In genomic region chr14:22715186-22715812, GRCh38 we compare ENCODE assay signal across 1 cellular context.
TF ChIP-seq lines count a peak whose summit lies in the region.

No MANE protein-coding gene starts in this region.

TF ChIP-seq in K562, 482 proteins besides CTCF, POLR2A, EP300 and RAD21 (continued from another document):
- TF ChIP-seq VEZF1 (CRISPR knock-in tag; IDR thresholded peaks at IDR 0.05) (peak; percentile 85), HNRNPK (IDR thresholded peaks at IDR 0.05; ENCODE audit: low read depth, low read length, poor library complexity, severe bottlenecking) (no peak), SRSF3 (IDR thresholded peaks at IDR 0.05; ENCODE audit: insufficient read depth, low read length) (no peak), STAT5A (IDR thresholded peaks at IDR 0.05; ENCODE audit: borderline replicate concordance, low read length) (peak; percentile 54), JUNB (CRISPR knock-in tag; conservative IDR thresholded peaks at IDR 0.05) (no peak), TBL1XR1 (IDR thresholded peaks at IDR 0.05; ENCODE audit: low read length in 2 of 2) (0 out of 4 replicates have a peak, but pooled peaks of 1 of the 2 experiments have one; percentile 31), MYC (IDR thresholded peaks at IDR 0.05; ENCODE audit: low read depth, low read length) (peak; percentile 88), MYC (CRISPR knock-in tag; IDR thresholded peaks at IDR 0.05; ENCODE audit: borderline replicate concordance, low read depth) (no peak), EGR1 (conservative IDR thresholded peaks at IDR 0.05) (peak; percentile 94), NFIC (IDR thresholded peaks at IDR 0.05) (peak; percentile 55), FOSL1 (tag; conservative IDR thresholded peaks at IDR 0.05) (no peak), TBP (optimal IDR thresholded peaks at IDR 0.05; ENCODE audit: low read depth, low read length) (no peak), DDX20 (tag; IDR thresholded peaks at IDR 0.05; ENCODE audit: low read depth) (no peak), ZNF347 (CRISPR knock-in tag; IDR thresholded peaks at IDR 0.05; ENCODE audit: low read depth) (no peak), MEF2A (IDR thresholded peaks at IDR 0.05; ENCODE audit: control insufficient read depth, low read depth, low read length) (no peak), ARID1B (IDR thresholded peaks at IDR 0.05) (peak; percentile 54; the same call in 1 of the 2 replicates)
- TF ChIP-seq, protein P1, sequence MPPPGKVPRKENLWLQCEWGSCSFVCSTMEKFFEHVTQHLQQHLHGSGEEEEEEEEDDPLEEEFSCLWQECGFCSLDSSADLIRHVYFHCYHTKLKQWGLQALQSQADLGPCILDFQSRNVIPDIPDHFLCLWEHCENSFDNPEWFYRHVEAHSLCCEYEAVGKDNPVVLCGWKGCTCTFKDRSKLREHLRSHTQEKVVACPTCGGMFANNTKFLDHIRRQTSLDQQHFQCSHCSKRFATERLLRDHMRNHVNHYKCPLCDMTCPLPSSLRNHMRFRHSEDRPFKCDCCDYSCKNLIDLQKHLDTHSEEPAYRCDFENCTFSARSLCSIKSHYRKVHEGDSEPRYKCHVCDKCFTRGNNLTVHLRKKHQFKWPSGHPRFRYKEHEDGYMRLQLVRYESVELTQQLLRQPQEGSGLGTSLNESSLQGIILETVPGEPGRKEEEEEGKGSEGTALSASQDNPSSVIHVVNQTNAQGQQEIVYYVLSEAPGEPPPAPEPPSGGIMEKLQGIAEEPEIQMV (tag; conservative IDR thresholded peaks at IDR 0.05; ENCODE audit: low read depth), result no peak
- TF ChIP-seq, protein P2, sequence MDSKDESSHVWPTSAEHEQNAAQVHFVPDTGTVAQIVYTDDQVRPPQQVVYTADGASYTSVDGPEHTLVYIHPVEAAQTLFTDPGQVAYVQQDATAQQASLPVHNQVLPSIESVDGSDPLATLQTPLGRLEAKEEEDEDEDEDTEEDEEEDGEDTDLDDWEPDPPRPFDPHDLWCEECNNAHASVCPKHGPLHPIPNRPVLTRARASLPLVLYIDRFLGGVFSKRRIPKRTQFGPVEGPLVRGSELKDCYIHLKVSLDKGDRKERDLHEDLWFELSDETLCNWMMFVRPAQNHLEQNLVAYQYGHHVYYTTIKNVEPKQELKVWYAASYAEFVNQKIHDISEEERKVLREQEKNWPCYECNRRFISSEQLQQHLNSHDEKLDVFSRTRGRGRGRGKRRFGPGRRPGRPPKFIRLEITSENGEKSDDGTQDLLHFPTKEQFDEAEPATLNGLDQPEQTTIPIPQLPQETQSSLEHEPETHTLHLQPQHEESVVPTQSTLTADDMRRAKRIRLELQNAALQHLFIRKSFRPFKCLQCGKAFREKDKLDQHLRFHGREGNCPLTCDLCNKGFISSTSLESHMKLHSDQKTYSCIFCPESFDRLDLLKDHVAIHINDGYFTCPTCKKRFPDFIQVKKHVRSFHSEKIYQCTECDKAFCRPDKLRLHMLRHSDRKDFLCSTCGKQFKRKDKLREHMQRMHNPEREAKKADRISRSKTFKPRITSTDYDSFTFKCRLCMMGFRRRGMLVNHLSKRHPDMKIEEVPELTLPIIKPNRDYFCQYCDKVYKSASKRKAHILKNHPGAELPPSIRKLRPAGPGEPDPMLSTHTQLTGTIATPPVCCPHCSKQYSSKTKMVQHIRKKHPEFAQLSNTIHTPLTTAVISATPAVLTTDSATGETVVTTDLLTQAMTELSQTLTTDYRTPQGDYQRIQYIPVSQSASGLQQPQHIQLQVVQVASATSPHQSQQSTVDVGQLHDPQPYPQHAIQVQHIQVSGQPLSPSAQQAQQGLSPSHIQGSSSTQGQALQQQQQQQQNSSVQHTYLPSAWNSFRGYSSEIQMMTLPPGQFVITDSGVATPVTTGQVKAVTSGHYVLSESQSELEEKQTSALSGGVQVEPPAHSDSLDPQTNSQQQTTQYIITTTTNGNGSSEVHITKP (IDR thresholded peaks at IDR 0.05; ENCODE audit: partially characterized antibody), result peak; percentile 89
